ENCODE assay signal across 7 cellular contexts in genomic region chr12:68933564-68933893, GRCh38. TPM values are rescaled to one million over a fixed set of nuclear protein-coding genes. Genes with fewer than 3 reads are reported as not detected.
DNase-seq lines count a peak whose midpoint lies in the region; ATAC-seq and TF ChIP-seq lines count a peak whose summit lies in the region.

No MANE protein-coding gene starts in this region.

- DNase-seq in ascending aorta (ENCODE audit: low spot score in 2 of 2) (no peak), spleen (no peak), mucosa of gallbladder (ENCODE audit: low spot score) (no peak)
- DNase-seq in activated effector memory CD4-positive, alpha-beta T cell treated with Interleukin-2 at 50 U/mL for 16 hours: no peak

- no peak for TF ChIP-seq CTCF in ascending aorta (IDR thresholded peaks at IDR 0.05)
- TF ChIP-seq CTCF in spleen (IDR thresholded peaks at IDR 0.05 in 8 of 11, conservative IDR thresholded peaks at IDR 0.05 in 3 of 11): no peak

- peak; percentile 4 for ATAC-seq in HG03521 (IDR thresholded peaks at IDR 0.05; ENCODE audit: unreplicated experiment)
- ATAC-seq in GM19397 (IDR thresholded peaks at IDR 0.05; ENCODE audit: unreplicated experiment): no peak

- no peaks in the 10 kb centered on the region for H3K36me3 ChIP-seq in ascending aorta
- no peaks in the 10 kb centered on the region for H3K36me3 ChIP-seq in iPS-18a (ENCODE audit: control insufficient read depth, low read depth, low read length)
- peaks cover 0 to 7% (median 0%) of the 10 kb centered on the region in 6 donors for H3K36me3 ChIP-seq in spleen

- intact Hi-C loops in ascending aorta (cut with DNase I): no loop called here
- intact Hi-C loops in spleen (cut with DNase I; ENCODE audit: low total_unique reads): no loop called here

- 7 to 15% (median 13%) methylated on average over 22 to 25 of the region's 25 CpGs for WGBS in spleen, 5 donors

- H3K4me3 ChIP-seq in ascending aorta (peak overlapping the region; percentile 63 to 78), iPS-18a (ENCODE audit: low read length) (peak overlapping the region; percentile 64), spleen (peak overlapping the region; percentile 73 to 92 (median 74))

- H3K9ac ChIP-seq in iPS-18a (ENCODE audit: low read length): no peak overlapping the region

- H3K9me3 ChIP-seq in ascending aorta: no peaks in the 10 kb centered on the region
- H3K9me3 ChIP-seq in iPS-18a (ENCODE audit: control insufficient read depth, low read depth, low read length): no peaks in the 10 kb centered on the region
- peaks cover 0 to 6% (median 0%) of the 10 kb centered on the region in 8 donors for H3K9me3 ChIP-seq in spleen

- TF ChIP-seq POLR2A in spleen (IDR thresholded peaks at IDR 0.05): no peak

- no peaks in the 10 kb centered on the region for H3K27me3 ChIP-seq in ascending aorta
- peaks cover 37% of the 10 kb centered on the region for H3K27me3 ChIP-seq in iPS-18a (ENCODE audit: control insufficient read depth, insufficient read depth, low read length)
- H3K27me3 ChIP-seq in spleen (replicated peaks in 1 of 7): peaks cover 0 to 17% (median 0%) of the 10 kb centered on the region in 7 donors

- H3K4me1 ChIP-seq in ascending aorta: peaks cover 3% of the 10 kb centered on the region in 2 donors
- H3K4me1 ChIP-seq in iPS-18a (ENCODE audit: control insufficient read depth, low read depth, low read length): peaks cover 10% of the 10 kb centered on the region
- peaks cover 4 to 34% (median 22%) of the 10 kb centered on the region in 6 donors for H3K4me1 ChIP-seq in spleen

- no peak overlapping the region for H3K27ac ChIP-seq in ascending aorta
- H3K27ac ChIP-seq in iPS-18a (ENCODE audit: low read length): no peak overlapping the region
- peak overlapping the region in 7 of 8 donors; percentile 32 to 89 (median 83) for H3K27ac ChIP-seq in spleen

RNA-seq across cellular contexts. Expression of gene CPM, which starts 0.6 kb away (rescaled TPM):
- total RNA-seq in ascending aorta (48.1 TPM), spleen (100 to 1,000 TPM in 4 of 7 donors, 10 to 100 TPM in 3; 14.3 to 189 (median 127) TPM), mucosa of gallbladder (61.5 TPM)
- 10 to 100 TPM in 1 of 3 donors, 1 to 10 TPM in 2; 3.5 to 24.6 (median 7.5) TPM for polyA plus RNA-seq in spleen

Comparison
In these comparisons a context has a peak if more than half of its experiments do, and no peak if none do; other contexts are left out.
1. H3K27ac ChIP-seq: peak in spleen (7 of 8); none in ascending aorta (0 of 2) and iPS-18a (single experiment).
2. Peak in every context shown above with its lines, with median percentiles within 50 percentile points of each other: H3K4me3 ChIP-seq.